In genomic region chr10:13659887-13660544, GRCh38 we compare ENCODE assay signal across 8 cellular contexts.
DNase-seq lines count a peak whose midpoint lies in the region; TF ChIP-seq lines count a peak whose summit lies in the region.

No MANE protein-coding gene starts in this region.

- peaks cover 11% of the 10 kb centered on the region for H3K4me1 ChIP-seq in CD4-positive, alpha-beta memory T cell (ENCODE audit: insufficient read depth, low read length)
- no peaks in the 10 kb centered on the region for H3K4me1 ChIP-seq in HEK293 (ENCODE audit: control insufficient read depth, insufficient read depth, low read length)

- peaks cover 0 to 9% of the 10 kb centered on the region in 2 donors for H3K36me3 Mint-ChIP-seq in CD4-positive, alpha-beta memory T cell

- peaks cover 0 to under 1% (median 0%) of the 10 kb centered on the region in 8 donors for H3K9me3 Mint-ChIP-seq in CD4-positive, alpha-beta memory T cell

- H3K27ac ChIP-seq in CD4-positive, alpha-beta memory T cell (ENCODE audit: low read depth, low read length) = no peak overlapping the region
- H3K27ac ChIP-seq in HEK293 (ENCODE audit: extremely low read depth, low read depth, low read length) = no peak overlapping the region

- peaks cover 5 to 11% (median 8%) of the 10 kb centered on the region in 4 donors for H3K4me1 Mint-ChIP-seq in CD4-positive, alpha-beta memory T cell

- H3K27ac Mint-ChIP-seq in CD4-positive, alpha-beta memory T cell = peak overlapping the region in 4 of 7 donors; percentile 19 to 61 (median 41)

- intact Hi-C loops in CD4-positive, alpha-beta memory T cell (cut with micrococcal nuclease) = loop anchor here (1.0 kb wide), 1 partner anchor 118 kb away; no protein-coding TSS in a partner anchor

- H3K27me3 Mint-ChIP-seq in CD4-positive, alpha-beta memory T cell = no peaks in the 10 kb centered on the region

- H3K4me3 ChIP-seq in CD4-positive, alpha-beta memory T cell (ENCODE audit: low read length in 2 of 2) = no peak overlapping the region
- H3K4me3 ChIP-seq in HEK293 (ENCODE audit: low read depth, low read length) (no peak overlapping the region), foreskin fibroblast (ENCODE audit: low read depth in 1 of 2, low read length in 2 of 2) (no peak overlapping the region)

- DNase-seq in CD4-positive, alpha-beta memory T cell = peak; percentile 49 to 67 (median 60)
- DNase-seq in RKO (ENCODE audit: low spot score) (peak; percentile 45), foreskin fibroblast (peak; percentile 48 to 87), nucleus accumbens (lab: John Stamatoyannopoulos, UW) (peak in 48 of 56 donors; percentile 8 to 84 (median 49)), stromal cell of bone marrow (ENCODE audit: low read depth) (peak; percentile 26), DMS114 treated with DMSO at 0.1 percent for 48 hours (lab: John Stamatoyannopoulos, UW; ENCODE audit: unreplicated experiment) (no peak)
- DNase-seq in activated effector memory CD4-positive, alpha-beta T cell treated with Interleukin-2 at 50 U/mL for 16 hours = peak; percentile 44

- TF ChIP-seq CTCF in HEK293 (tag by site-specific recombination; IDR thresholded peaks at IDR 0.05) (peak; percentile 65), foreskin fibroblast (IDR thresholded peaks at IDR 0.05; ENCODE audit: low read depth, low read length) (peak; percentile 86)

- POLR2A ChIA-PET in CD4-positive, alpha-beta memory T cell (lab: Charles Lee; ENCODE audit: partially characterized antibody) = interaction anchor here (1.2 kb wide), 1 partner anchor 124 kb away, joined by 3 read pairs; no protein-coding TSS in a partner anchor
- POLR2A ChIA-PET in HEK293 (lab: Yijun Ruan, JAX) = no interaction called here

- peak overlapping the region in 2 of 8 donors; percentile 44 to 48 for H3K4me3 Mint-ChIP-seq in CD4-positive, alpha-beta memory T cell

- no peaks in the 10 kb centered on the region for H3K36me3 ChIP-seq in CD4-positive, alpha-beta memory T cell (ENCODE audit: insufficient read depth, low read length)
- peaks cover 3 to 36% of the 10 kb centered on the region in 2 experiments; a peak in 2 of 3 replicates for H3K36me3 ChIP-seq in HEK293 (ENCODE audit: control insufficient read depth in 2 of 2, insufficient read depth in 1 of 2, low read length in 2 of 2)

- H3K27me3 ChIP-seq in CD4-positive, alpha-beta memory T cell (ENCODE audit: insufficient read depth, low read length) = no peaks in the 10 kb centered on the region

- CTCF ChIA-PET in CD4-positive, alpha-beta memory T cell (lab: Charles Lee; ENCODE audit: partially characterized antibody) = interaction anchor here (0.9 to 2.9 kb wide), 11 partner anchors 9 to 409 kb away, joined by 3 to 18 read pairs (median 4); no protein-coding TSS in a partner anchor
- CTCF ChIA-PET in HEK293 (lab: Yijun Ruan, JAX) = interaction anchor here (0.6 to 2.7 kb wide), 32 partner anchors 10 to 644 kb away, joined by 3 to 28 read pairs (median 3); no protein-coding TSS in a partner anchor

- H3K9me3 ChIP-seq in CD4-positive, alpha-beta memory T cell (ENCODE audit: control insufficient read depth in 1 of 2, low read length in 2 of 2) = no peaks in the 10 kb centered on the region
- H3K9me3 ChIP-seq in HEK293 (ENCODE audit: control insufficient read depth, insufficient read depth, low read depth, low read length) = no peaks in the 10 kb centered on the region

TF ChIP-seq in HEK293, 187 proteins besides CTCF, POLR2A, EP300 and RAD21:
- peak; percentile 32; the same call in 1 of the 2 replicates for TF ChIP-seq GLIS1 (tag by site-specific recombination; IDR thresholded peaks at IDR 0.05)
- peak; percentile 83 for TF ChIP-seq ZNF654 (tag by site-specific recombination; IDR thresholded peaks at IDR 0.05; ENCODE audit: low read depth)
- TF ChIP-seq ZNF121 (tag by site-specific recombination; IDR thresholded peaks at IDR 0.05) = no peak
- no peak for TF ChIP-seq ZNF623 (tag by site-specific recombination; IDR thresholded peaks at IDR 0.05)
- 0 out of 2 replicates have a peak, but pooled peaks have one; percentile 12 for TF ChIP-seq PRDM10 (tag by site-specific recombination; IDR thresholded peaks at IDR 0.05)
- TF ChIP-seq ZNF660 (tag by site-specific recombination; IDR thresholded peaks at IDR 0.05) = peak; percentile 58; the same call in 1 of the 2 replicates
- TF ChIP-seq ZNF2 (tag by site-specific recombination; IDR thresholded peaks at IDR 0.05) = peak; percentile 64; the same call in 1 of the 2 replicates
